19 cellular contexts compared by ENCODE assay signal in genomic region chr22:20403779-20404140, GRCh38. TPM values are rescaled to one million over a fixed set of nuclear protein-coding genes. Genes with fewer than 3 reads are reported as not detected.
DNase-seq lines count a peak whose midpoint lies in the region; ATAC-seq and TF ChIP-seq lines count a peak whose summit lies in the region.
"Had no signal": no experiment of that assay in that cellular context is flagged by ENCODE, and none has a peak within 500 bp of the region (broad histone marks: within the 10 kb centered on the region; RNA-seq: fewer than 3 reads in every experiment).

No MANE protein-coding gene starts in this region.

- no peaks in the 10 kb centered on the region for H3K27me3 Mint-ChIP-seq in CD8-positive, alpha-beta memory T cell
- H3K27me3 Mint-ChIP-seq in T-cell: no peaks in the 10 kb centered on the region
- no peaks in the 10 kb centered on the region for H3K27me3 Mint-ChIP-seq in endodermal cell (ENCODE audit: insufficient read depth)
- no peaks in the 10 kb centered on the region for H3K27me3 Mint-ChIP-seq in stimulated activated naive B cell treated with anti-CD40 and anti-IgM and Interleukin-4, amounts not matched to agents 10 μg/mL and 1 μg/mL and 100 μg/mL, for 72 hours
- H3K27me3 Mint-ChIP-seq: CD4-positive, alpha-beta memory T cell had no signal

- H3K9ac ChIP-seq in endodermal cell (ENCODE audit: extremely low read depth, low read length, poor library complexity, severe bottlenecking): no peak overlapping the region
- H3K9ac ChIP-seq in PC-3 (ENCODE audit: low read length): no peak overlapping the region

- TF ChIP-seq POLR2A in spleen (IDR thresholded peaks at IDR 0.05): no peak

- no peaks in the 10 kb centered on the region for H3K9me3 Mint-ChIP-seq in CD8-positive, alpha-beta memory T cell
- H3K9me3 Mint-ChIP-seq in T-cell: no peaks in the 10 kb centered on the region
- no peaks in the 10 kb centered on the region for H3K9me3 Mint-ChIP-seq in endodermal cell
- no peaks in the 10 kb centered on the region for H3K9me3 Mint-ChIP-seq in stimulated activated naive B cell treated with anti-CD40 and anti-IgM and Interleukin-4, amounts not matched to agents 10 μg/mL and 1 μg/mL and 100 μg/mL, for 72 hours
- H3K9me3 Mint-ChIP-seq: CD4-positive, alpha-beta memory T cell had no signal

- H3K4me1 ChIP-seq in CD8-positive, alpha-beta memory T cell (ENCODE audit: insufficient read depth, low read length): peaks cover 10% of the 10 kb centered on the region
- H3K4me1 ChIP-seq in endodermal cell (ENCODE audit: control insufficient read depth, insufficient read depth, low read length) (no peaks in the 10 kb centered on the region), spleen (peaks cover 0 to 11% (median 0%) of the 10 kb centered on the region in 6 donors), PC-3 (ENCODE audit: insufficient read depth, low read length) (no peaks in the 10 kb centered on the region)
- H3K4me1 ChIP-seq: SJSA1 had no signal

- H4K20me1 ChIP-seq in PC-3 (ENCODE audit: low read length): no peaks in the 10 kb centered on the region

- 92 to 95% methylated on average over 6 of the region's 6 CpGs for WGBS in endodermal cell (ENCODE audit: insufficient coverage in 1 of 2, insufficient read length in 1 of 2), 2 experiments
- 77 to 94% (median 93%) methylated on average over 6 of the region's 6 CpGs for WGBS in spleen, 5 donors

- TF ChIP-seq CTCF in endodermal cell (conservative IDR thresholded peaks at IDR 0.05): no peak
- no peak for TF ChIP-seq CTCF in spleen (IDR thresholded peaks at IDR 0.05 in 8 of 11, conservative IDR thresholded peaks at IDR 0.05 in 3 of 11)
- no peak for TF ChIP-seq CTCF in PC-3 (conservative IDR thresholded peaks at IDR 0.05; ENCODE audit: low read depth, low read length)

- peaks cover 23 to 26% (median 24%) of the 10 kb centered on the region in 3 donors for H3K4me1 Mint-ChIP-seq in CD8-positive, alpha-beta memory T cell
- H3K4me1 Mint-ChIP-seq in T-cell: peaks cover 14 to 19% (median 18%) of the 10 kb centered on the region in 3 donors
- peaks cover 10% of the 10 kb centered on the region for H3K4me1 Mint-ChIP-seq in endodermal cell
- H3K4me1 Mint-ChIP-seq in stimulated activated naive B cell treated with anti-CD40 and anti-IgM and Interleukin-4, amounts not matched to agents 10 μg/mL and 1 μg/mL and 100 μg/mL, for 72 hours: peaks cover 5 to 16% of the 10 kb centered on the region in 2 donors

- peak overlapping the region in 7 of 8 donors; percentile 11 to 94 (median 52) for H3K27ac Mint-ChIP-seq in CD8-positive, alpha-beta memory T cell
- H3K27ac Mint-ChIP-seq in T-cell: peak overlapping the region; percentile 28 to 50
- H3K27ac Mint-ChIP-seq in endodermal cell: no peak overlapping the region
- no peak overlapping the region for H3K27ac Mint-ChIP-seq in stimulated activated naive B cell treated with anti-CD40 and anti-IgM and Interleukin-4, amounts not matched to agents 10 μg/mL and 1 μg/mL and 100 μg/mL, for 72 hours

- no peaks in the 10 kb centered on the region for H3K9me2 ChIP-seq in PC-3 (replicated peaks; ENCODE audit: low read length)

- peaks cover 8% of the 10 kb centered on the region; the same call in 1 of the 2 replicates for H3K79me2 ChIP-seq in PC-3 (ENCODE audit: low read length)

- H3F3A ChIP-seq in PC-3 (ENCODE audit: low read length, unreplicated experiment): no peaks in the 10 kb centered on the region

- ATAC-seq in T-cell (replicated peaks in 1 of 4) (no peak), PC-3 (no peak)
- no peak for ATAC-seq in stimulated activated naive B cell treated with anti-CD40 and anti-IgM and Interleukin-4, amounts not matched to agents 10 μg/mL and 1 μg/mL and 100 μg/mL, for 72 hours (replicated peaks)
- ATAC-seq: GM12878 had no signal

- peaks cover 6 to 52% (median 14%) of the 10 kb centered on the region in 3 donors for H3K36me3 Mint-ChIP-seq in CD8-positive, alpha-beta memory T cell
- H3K36me3 Mint-ChIP-seq in T-cell (peaks cover 25% of the 10 kb centered on the region), endodermal cell (ENCODE audit: low read depth) (peaks cover 50% of the 10 kb centered on the region)
- H3K36me3 Mint-ChIP-seq in stimulated activated naive B cell treated with anti-CD40 and anti-IgM and Interleukin-4, amounts not matched to agents 10 μg/mL and 1 μg/mL and 100 μg/mL, for 72 hours: peaks cover 31 to 35% of the 10 kb centered on the region in 2 donors

- no peaks in the 10 kb centered on the region for H3K9me3 ChIP-seq in CD8-positive, alpha-beta memory T cell (ENCODE audit: low read length)
- no peaks in the 10 kb centered on the region for H3K9me3 ChIP-seq in endodermal cell (ENCODE audit: control insufficient read depth, low read length)
- no peaks in the 10 kb centered on the region for H3K9me3 ChIP-seq in spleen
- H3K9me3 ChIP-seq in PC-3 (ENCODE audit: low read length): no peaks in the 10 kb centered on the region
- H3K9me3 ChIP-seq: SJSA1 had no signal

- DNase-seq in CD8-positive, alpha-beta memory T cell: no peak
- DNase-seq in T-cell (no peak), endodermal cell (peak; percentile 18), spleen (peak; percentile 64), PC-3 (no peak), GM19240 (ENCODE audit: insufficient read length, low spot score) (no peak)
- no peak for DNase-seq in stimulated activated naive B cell treated with anti-CD40 and anti-IgM and Interleukin-4, amounts not matched to agents 10 μg/mL and 1 μg/mL and 100 μg/mL, for 72 hours
- DNase-seq: ACHN; CD4-positive, alpha-beta memory T cell; DND-41; GDM1; GOT3; KBM-7; MV-4-11; NCI-H1436; NCI-H2081; NCI-H748 treated with DMSO at 0.1 percent for 48 hours had no signal

- H3K4me2 ChIP-seq in PC-3 (ENCODE audit: low read length): no peak overlapping the region

- H3K36me3 ChIP-seq in CD8-positive, alpha-beta memory T cell (ENCODE audit: insufficient read depth, low read length): peaks cover 12% of the 10 kb centered on the region
- peaks cover 50% of the 10 kb centered on the region for H3K36me3 ChIP-seq in endodermal cell (ENCODE audit: control insufficient read depth, insufficient read depth, low read length)
- H3K36me3 ChIP-seq in spleen: peaks cover 0 to 76% (median 30%) of the 10 kb centered on the region in 6 donors
- H3K36me3 ChIP-seq in PC-3 (ENCODE audit: low read depth, low read length): no peaks in the 10 kb centered on the region

- no peak overlapping the region for H2AFZ ChIP-seq in PC-3 (ENCODE audit: low read length)

- BruUV-seq in PC-3 (replicated peaks; lab: Mats Ljungman, UMichigan): no TSS peak

- intact Hi-C loops in spleen (cut with DNase I; ENCODE audit: low total_unique reads) (no loop called here), PC-3 (cut with micrococcal nuclease) (no loop called here)

- POLR2A ChIA-PET in CD8-positive, alpha-beta memory T cell (lab: Charles Lee): interaction anchor here (0.6 kb wide), 1 partner anchor 101 kb away, joined by 5 read pairs; no protein-coding TSS in a partner anchor
- POLR2A ChIA-PET in T-cell (lab: Charles Lee): no interaction called here
- POLR2A ChIA-PET in PC-3 (lab: Charles Lee; ENCODE audit: unreplicated experiment): no interaction called here

- no peak overlapping the region for H3K4me3 ChIP-seq in CD8-positive, alpha-beta memory T cell (ENCODE audit: low read length)
- H3K4me3 ChIP-seq in endodermal cell (ENCODE audit: low read length): no peak overlapping the region
- no peak overlapping the region for H3K4me3 ChIP-seq in spleen
- no peak overlapping the region for H3K4me3 ChIP-seq in PC-3 (ENCODE audit: low read length)
- H3K4me3 ChIP-seq: GM12878, SJSA1 had no signal

- H3K4me3 Mint-ChIP-seq in CD8-positive, alpha-beta memory T cell: peak overlapping the region in 4 of 7 donors; percentile 23 to 68 (median 42)
- no peak overlapping the region for H3K4me3 Mint-ChIP-seq in T-cell
- no peak overlapping the region for H3K4me3 Mint-ChIP-seq in endodermal cell
- H3K4me3 Mint-ChIP-seq in stimulated activated naive B cell treated with anti-CD40 and anti-IgM and Interleukin-4, amounts not matched to agents 10 μg/mL and 1 μg/mL and 100 μg/mL, for 72 hours: no peak overlapping the region
- H3K4me3 Mint-ChIP-seq: CD4-positive, alpha-beta memory T cell had no signal

- no peaks in the 10 kb centered on the region for H3K27me3 ChIP-seq in CD8-positive, alpha-beta memory T cell (ENCODE audit: insufficient read depth, low read length, poor library complexity, severe bottlenecking)
- H3K27me3 ChIP-seq in endodermal cell (ENCODE audit: control insufficient read depth, insufficient read depth, low read length, poor library complexity, severe bottlenecking): no peaks in the 10 kb centered on the region
- no peaks in the 10 kb centered on the region for H3K27me3 ChIP-seq in spleen (replicated peaks in 1 of 7)
- no peaks in the 10 kb centered on the region for H3K27me3 ChIP-seq in PC-3 (ENCODE audit: low read length)
- H3K27me3 ChIP-seq: SJSA1 had no signal

- no peak overlapping the region for H3K27ac ChIP-seq in CD8-positive, alpha-beta memory T cell (ENCODE audit: low read depth, low read length)
- no peak overlapping the region for H3K27ac ChIP-seq in endodermal cell (ENCODE audit: low read depth, low read length)
- peak overlapping the region in 3 of 8 donors; percentile 1 to 72 (median 38) for H3K27ac ChIP-seq in spleen
- H3K27ac ChIP-seq in PC-3 (ENCODE audit: low read length): no peak overlapping the region
- H3K27ac ChIP-seq: SJSA1 had no signal

- CTCF ChIA-PET in CD8-positive, alpha-beta memory T cell (lab: Charles Lee): interaction anchor here (1.2 to 1.8 kb wide), 3 partner anchors 9 to 84 kb away, joined by 3 to 9 read pairs (median 4); partner anchors contain the start of genes DGCR6L and ZNF74
- CTCF ChIA-PET in T-cell (lab: Charles Lee) (interaction anchor here in 1 of 2 donors (0.5 kb wide), 1 partner anchor 169 kb away, joined by 3 read pairs; no protein-coding TSS in a partner anchor), PC-3 (lab: Charles Lee) (no interaction called here)

RNA-seq across cellular contexts. Expression of gene ZNF74, which starts 9.8 kb away (rescaled TPM):
- total RNA-seq in CD8-positive, alpha-beta memory T cell: 10 to 100 TPM; 12.3 to 15.3 TPM
- polyA plus RNA-seq in CD8-positive, alpha-beta memory T cell: 13.0 TPM
- 10 to 100 TPM in 3 of 5 donors, 1 to 10 TPM in 2; 6.8 to 19.7 (median 17.3) TPM for total RNA-seq in T-cell
- 10 to 100 TPM; 36.9 to 41.7 TPM for total RNA-seq in endodermal cell
- polyA plus RNA-seq in endodermal cell (2013, experiment 1 of 2): 31.7 TPM
- 28.7 TPM for polyA plus RNA-seq in endodermal cell (2013, experiment 2 of 2)
- 10 to 100 TPM in 2 of 7 donors, 1 to 10 TPM in 5; 6.2 to 11.7 (median 7.7) TPM for total RNA-seq in spleen
- polyA plus RNA-seq in spleen: 1 to 10 TPM; 3.4 to 5.6 (median 3.5) TPM
- total RNA-seq in PC-3 (2014; rRNA removed): 11.1 and 18.5 TPM in 2 replicates

RNA-seq across cellular contexts. Expression of gene SCARF2, which starts 33.9 kb away (rescaled TPM):
- total RNA-seq in CD8-positive, alpha-beta memory T cell: under 1 TPM; 0.31 to 0.50 TPM
- polyA plus RNA-seq in CD8-positive, alpha-beta memory T cell: 1.5 TPM
- total RNA-seq in T-cell: 1 to 10 TPM; 1.6 to 3.1 (median 2.9) TPM
- total RNA-seq in endodermal cell: 10 to 100 TPM; 19.8 to 20.3 TPM
- 11.9 TPM for polyA plus RNA-seq in endodermal cell (2013, experiment 1 of 2)
- polyA plus RNA-seq in endodermal cell (2013, experiment 2 of 2): 12.5 TPM
- total RNA-seq in spleen: 10 to 100 TPM in 5 of 7 donors, 1 to 10 TPM in 2; 7.1 to 18.0 (median 10.6) TPM
- 1 to 10 TPM; 1.1 to 3.0 (median 1.2) TPM for polyA plus RNA-seq in spleen
- 2.7 and 5.4 TPM in 2 replicates for total RNA-seq in PC-3 (2014; rRNA removed)

Comparison
In these comparisons a context has a peak if more than half of its experiments do, and no peak if none do; other contexts are left out.
1. DNase-seq: peak in endodermal cell (single experiment) and spleen (single experiment); none in CD8-positive, alpha-beta memory T cell (0 of 5), T-cell (0 of 34), stimulated activated naive B cell treated with anti-CD40 and anti-IgM and Interleukin-4, amounts not matched to agents 10 μg/mL and 1 μg/mL and 100 μg/mL, for 72 hours (single experiment), PC-3 (single experiment) and GM19240 (single experiment).
2. H3K27ac Mint-ChIP-seq: peak in CD8-positive, alpha-beta memory T cell (7 of 8) and T-cell (2 of 2); none in endodermal cell (single experiment) and stimulated activated naive B cell treated with anti-CD40 and anti-IgM and Interleukin-4, amounts not matched to agents 10 μg/mL and 1 μg/mL and 100 μg/mL, for 72 hours (single experiment).
3. H3K4me3 Mint-ChIP-seq: peak in CD8-positive, alpha-beta memory T cell (4 of 7); none in T-cell (0 of 3), endodermal cell (single experiment) and stimulated activated naive B cell treated with anti-CD40 and anti-IgM and Interleukin-4, amounts not matched to agents 10 μg/mL and 1 μg/mL and 100 μg/mL, for 72 hours (0 of 2).